In genomic region chr2:237588044-237588696, GRCh38 we compare ENCODE assay signal across 1 cellular context.
TF ChIP-seq lines count a peak whose summit lies in the region.

No MANE protein-coding gene starts in this region.

TF ChIP-seq in HepG2, 621 proteins besides CTCF, POLR2A, EP300 and RAD21 (continued from another document):
- TF ChIP-seq MYC (CRISPR knock-in tag; IDR thresholded peaks at IDR 0.05; ENCODE audit: borderline replicate concordance) (0 out of 2 replicates have a peak, but pooled peaks have one; percentile 21), ZMYM4 (CRISPR knock-in tag; IDR thresholded peaks at IDR 0.05) (no peak), HNF1A (IDR thresholded peaks at IDR 0.05; ENCODE audit: low read depth) (no peak), HNF1A (CRISPR knock-in tag; IDR thresholded peaks at IDR 0.05; ENCODE audit: borderline replicate concordance) (no peak), HOXA3 (CRISPR knock-in tag; IDR thresholded peaks at IDR 0.05) (0 out of 2 replicates have a peak, but pooled peaks have one; percentile 22), CBFB (CRISPR knock-in tag; IDR thresholded peaks at IDR 0.05) (no peak), ZNF720 (CRISPR knock-in tag; IDR thresholded peaks at IDR 0.05) (no peak), RFXANK (CRISPR knock-in tag; IDR thresholded peaks at IDR 0.05) (no peak), GLI4 (CRISPR knock-in tag; IDR thresholded peaks at IDR 0.05; ENCODE audit: borderline replicate concordance) (no peak), PCBP1 (IDR thresholded peaks at IDR 0.05; ENCODE audit: borderline replicate concordance, low read depth, low read length) (no peak), HBP1 (CRISPR knock-in tag; IDR thresholded peaks at IDR 0.05; ENCODE audit: low read depth) (peak; percentile 24; the same call in 1 of the 2 replicates), RARA (CRISPR knock-in tag; IDR thresholded peaks at IDR 0.05) (no peak; the same call in 1 of the 2 replicates), ZNF766 (CRISPR knock-in tag; IDR thresholded peaks at IDR 0.05; ENCODE audit: borderline replicate concordance) (no peak), ZFP41 (CRISPR knock-in tag; IDR thresholded peaks at IDR 0.05; ENCODE audit: borderline replicate concordance) (no peak), ZNF605 (CRISPR knock-in tag; IDR thresholded peaks at IDR 0.05) (no peak), PHF5A (CRISPR knock-in tag; IDR thresholded peaks at IDR 0.05; ENCODE audit: low read depth, unreplicated experiment) (no peak), SMARCC2 (IDR thresholded peaks at IDR 0.05) (no peak), DMAP1 (CRISPR knock-in tag; IDR thresholded peaks at IDR 0.05) (no peak), TFAP4 (IDR thresholded peaks at IDR 0.05; ENCODE audit: borderline replicate concordance, low read depth) (peak; percentile 21; the same call in 1 of the 2 replicates), FOXP4 (CRISPR knock-in tag; IDR thresholded peaks at IDR 0.05) (0 out of 2 replicates have a peak, but pooled peaks have one; percentile 17), ZFP36L1 (CRISPR knock-in tag; IDR thresholded peaks at IDR 0.05) (no peak), TFDP1 (CRISPR knock-in tag; IDR thresholded peaks at IDR 0.05; ENCODE audit: borderline replicate concordance) (no peak), RNF2 (conservative IDR thresholded peaks at IDR 0.05; ENCODE audit: low read depth) (no peak), NR0B2 (CRISPR knock-in tag; IDR thresholded peaks at IDR 0.05) (no peak)
